In the genomic region with DNA sequence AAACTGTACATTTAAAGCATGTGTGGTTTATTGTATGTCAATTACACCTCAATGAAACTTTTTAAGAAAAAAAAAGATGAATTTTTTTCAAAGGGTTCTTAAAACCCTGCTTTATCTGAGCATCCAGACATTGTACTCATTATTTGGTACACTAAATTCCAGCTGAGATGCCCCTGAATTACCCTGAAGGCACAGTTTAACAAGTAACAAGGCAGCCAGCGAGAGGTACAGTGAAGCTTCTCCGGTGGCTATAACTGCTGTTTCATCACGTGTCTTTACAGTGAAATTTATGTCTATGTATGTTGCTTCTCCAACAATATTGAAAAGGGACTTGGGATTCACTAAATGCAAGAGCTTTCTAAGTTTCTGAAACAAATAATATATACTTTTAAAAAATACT, we compare ENCODE assay signal across 19 cellular contexts. TPM values are rescaled to one million over a fixed set of nuclear protein-coding genes. Genes with fewer than 3 reads are reported as not detected.
A peak's percentile ranks its signal among the peaks of the same experiment; 100 is the strongest.
DNase-seq lines count a peak whose midpoint lies in the region; ATAC-seq, FAIRE-seq and TF ChIP-seq lines count a peak whose summit lies in the region.
"Had no signal": no experiment of that assay in that cellular context is flagged by ENCODE, and none has a peak within 500 bp of the region (broad histone marks: within the 10 kb centered on the region; RNA-seq: fewer than 3 reads in every experiment).

No MANE protein-coding gene starts in this region.

- H3K4ac ChIP-seq in IMR-90 (ENCODE audit: low read depth, low read length): peak overlapping the region; percentile 62

- H4K5ac ChIP-seq in IMR-90 (ENCODE audit: low read depth, low read length): peak overlapping the region; percentile 81

- no peak for TF ChIP-seq RAD21 in IMR-90 (IDR thresholded peaks at IDR 0.05; ENCODE audit: low read length)

- peak overlapping the region; percentile 85 for H2BK5ac ChIP-seq in IMR-90 (ENCODE audit: low read depth, low read length, poor library complexity, severe bottlenecking)

- ATAC-seq in IMR-90 (ENCODE audit: low read depth) (no peak), GM21529 (IDR thresholded peaks at IDR 0.05; ENCODE audit: unreplicated experiment) (no peak)

- peak overlapping the region; percentile 23 for H2AK5ac ChIP-seq in IMR-90 (ENCODE audit: low read depth, low read length)

- no peaks in the 10 kb centered on the region for H3K79me2 ChIP-seq in astrocyte (ENCODE audit: insufficient read depth, low read length)

- TF ChIP-seq POLR2A in IMR-90 (IDR thresholded peaks at IDR 0.05; ENCODE audit: low read depth, low read length): no peak

- H3K36me3 Mint-ChIP-seq in astrocyte (ENCODE audit: low read depth, unreplicated experiment): peaks cover 6% of the 10 kb centered on the region
- H3K36me3 Mint-ChIP-seq: CD4-positive, alpha-beta memory T cell had no signal

- H3K4me1 ChIP-seq in IMR-90 (ENCODE audit: control insufficient read depth, insufficient read depth, low read length) (peaks cover 21% of the 10 kb centered on the region), astrocyte (ENCODE audit: insufficient read depth, low read length) (peaks cover 21% of the 10 kb centered on the region)

- peak overlapping the region; percentile 83 for H2BK20ac ChIP-seq in IMR-90 (ENCODE audit: low read depth, low read length)

- peak overlapping the region; percentile 6; the same call in 1 of the 2 replicates for H3K4me2 ChIP-seq in IMR-90 (ENCODE audit: low read depth, low read length)
- peak overlapping the region; percentile 53 for H3K4me2 ChIP-seq in astrocyte (ENCODE audit: low read length)

- H2AFZ ChIP-seq in IMR-90 (replicated peaks; ENCODE audit: low read length, poor library complexity) (no peak overlapping the region), astrocyte (ENCODE audit: low read depth, low read length) (no peak overlapping the region)

- H3K4me3 Mint-ChIP-seq in astrocyte (ENCODE audit: unreplicated experiment): no peak overlapping the region
- H3K4me3 Mint-ChIP-seq: B cell; CD4-positive, alpha-beta memory T cell had no signal

- DNase-seq in COLO829 (ENCODE audit: low spot score) (peak; percentile 35), IMR-90 (no peak), astrocyte (ENCODE audit: low read depth) (no peak), NCI-H82 (lab: John Stamatoyannopoulos, UW) (no peak), NCI-H2029 (lab: John Stamatoyannopoulos, UW) (no peak)
- no peak for DNase-seq in activated CD4-positive, alpha-beta T cell treated with anti-CD3 and anti-CD28 coated beads for 4 hours
- DNase-seq: ACHN; CD4-positive, alpha-beta memory T cell; DND-41; GF-D8; H7; Kasumi-1; NCI-H1436 treated with DMSO at 0.1 percent for 48 hours; NCI-H2081 treated with DMSO at 0.1 percent for 48 hours; NCI-H524 treated with DMSO at 0.1 percent for 48 hours; T-helper 2 cell had no signal

- H3K56ac ChIP-seq in IMR-90 (ENCODE audit: extremely low read depth, insufficient read depth, low read length): peak overlapping the region; percentile 56; the same call in 1 of the 2 replicates

- H3K9me3 ChIP-seq in IMR-90 (ENCODE audit: control insufficient read depth, insufficient read depth, low read length): no peaks in the 10 kb centered on the region
- H3K9me3 ChIP-seq in astrocyte (ENCODE audit: insufficient read depth, low read depth, low read length): no peaks in the 10 kb centered on the region

- dilution Hi-C loops in IMR-90 (cut with HindIII; ENCODE audit: low sequenced_read_pairs, unreplicated experiment): no loop called here

- peak overlapping the region; percentile 77 for H3K14ac ChIP-seq in IMR-90 (replicated peaks; ENCODE audit: low read depth, low read length)

- H3K9ac ChIP-seq in IMR-90 (ENCODE audit: low read depth, low read length) (peak overlapping the region; percentile 46; the same call in 1 of the 2 replicates), astrocyte (ENCODE audit: low read length) (peak overlapping the region; percentile 35)

- in situ Hi-C loops in IMR-90 (cut with MboI; ENCODE audit: low sequenced_read_pairs): no loop called here

- no peaks in the 10 kb centered on the region for H3K27me3 ChIP-seq in IMR-90 (ENCODE audit: control insufficient read depth, insufficient read depth, low read length)
- no peaks in the 10 kb centered on the region for H3K27me3 ChIP-seq in astrocyte (ENCODE audit: insufficient read depth, low read length)
- H3K27me3 ChIP-seq in layer of hippocampus (ENCODE audit: control insufficient read depth, insufficient read depth, low read length): no peaks in the 10 kb centered on the region

- H3K79me1 ChIP-seq in IMR-90 (ENCODE audit: low read depth in 1 of 2, low read length in 2 of 2): peaks cover 20 to 27% of the 10 kb centered on the region in 2 experiments

- H4K20me1 ChIP-seq in IMR-90 (ENCODE audit: insufficient read depth, low read length) (no peaks in the 10 kb centered on the region), astrocyte (ENCODE audit: insufficient read depth, low read length) (no peaks in the 10 kb centered on the region)

- no peak overlapping the region for H3K4me3 ChIP-seq in IMR-90 (ENCODE audit: insufficient read depth, low read depth, low read length)
- no peak overlapping the region for H3K4me3 ChIP-seq in astrocyte (ENCODE audit: insufficient read depth, low read depth, low read length)

- H3K4me1 Mint-ChIP-seq in astrocyte (ENCODE audit: low read depth, unreplicated experiment): peaks cover 6% of the 10 kb centered on the region
- H3K4me1 Mint-ChIP-seq: CD4-positive, alpha-beta memory T cell had no signal

- no peak overlapping the region for H3K27ac Mint-ChIP-seq in astrocyte (ENCODE audit: unreplicated experiment)
- H3K27ac Mint-ChIP-seq: B cell; CD4-positive, alpha-beta memory T cell had no signal

- CTCF ChIA-PET in IMR-90 (lab: Yijun Ruan, JAX): no interaction called here

- no peak overlapping the region for H2AK9ac ChIP-seq in IMR-90 (replicated peaks; ENCODE audit: low read depth, low read length, poor library complexity)

- intact Hi-C loops in IMR-90 (cut with micrococcal nuclease): loop anchor here (10.0 kb wide), 1 partner anchor 648 kb away; no protein-coding TSS in a partner anchor

- peak overlapping the region; percentile 91 for H4K91ac ChIP-seq in IMR-90 (ENCODE audit: insufficient read depth, low read depth, low read length)

- H3K27ac ChIP-seq in IMR-90 (ENCODE audit: insufficient read depth, low read length) (peak overlapping the region; percentile 89), astrocyte (ENCODE audit: low read depth, low read length) (no peak overlapping the region), layer of hippocampus (ENCODE audit: low read depth, low read length) (peak overlapping the region; percentile 11)

- no peak for FAIRE-seq in astrocyte (lab: Jason Lieb, UNC)

- no TSS peak for BruUV-seq in IMR-90 (replicated peaks; lab: Mats Ljungman, UMichigan)

- peak overlapping the region; percentile 69 to 86 for H4K8ac ChIP-seq in IMR-90 (ENCODE audit: low read depth in 2 of 2, low read length in 2 of 2)

- H3K27me3 Mint-ChIP-seq in astrocyte (ENCODE audit: low read depth, unreplicated experiment): no peaks in the 10 kb centered on the region
- H3K27me3 Mint-ChIP-seq: CD4-positive, alpha-beta memory T cell had no signal

- TF ChIP-seq CTCF in IMR-90 (conservative IDR thresholded peaks at IDR 0.05; ENCODE audit: low read depth, low read length): no peak
- TF ChIP-seq CTCF in astrocyte (IDR thresholded peaks at IDR 0.05; ENCODE audit: insufficient read depth, low read depth, low read length): no peak

- 100% methylated on average over 1 of the region's 3 CpGs; no CpG with 5 or more reads in 1 of the 2 experiments for WGBS in IMR-90 (ENCODE audit: extremely low coverage in 2 of 2, insufficient read length in 1 of 2), 2 experiments

- H3K18ac ChIP-seq in IMR-90 (ENCODE audit: low read depth, low read length): peak overlapping the region; percentile 85

- H3K23ac ChIP-seq in IMR-90 (ENCODE audit: low read depth, low read length): no peak overlapping the region

- H3K36me3 ChIP-seq in IMR-90 (ENCODE audit: control insufficient read depth, insufficient read depth, low read length) (peaks cover 19% of the 10 kb centered on the region), astrocyte (ENCODE audit: insufficient read depth, low read length) (no peaks in the 10 kb centered on the region)

- no peaks in the 10 kb centered on the region for H3K9me3 Mint-ChIP-seq in astrocyte (ENCODE audit: unreplicated experiment)

- no peaks in the 10 kb centered on the region for H3K9me1 ChIP-seq in IMR-90 (ENCODE audit: insufficient read depth, low read length)

- POLR2A ChIA-PET in IMR-90 (lab: Charles Lee; ENCODE audit: unreplicated experiment): no interaction called here

- H2BK15ac ChIP-seq in IMR-90 (ENCODE audit: low read depth, low read length): peak overlapping the region; percentile 87; the same call in 1 of the 3 replicates

- peak overlapping the region; percentile 84 for H2BK120ac ChIP-seq in IMR-90 (ENCODE audit: low read depth, low read length)

TF ChIP-seq in IMR-90, 13 proteins besides CTCF, POLR2A, EP300 and RAD21:
- TF ChIP-seq RCOR1 (IDR thresholded peaks at IDR 0.05; ENCODE audit: insufficient replicate concordance, low read length) (no peak), BHLHE40 (IDR thresholded peaks at IDR 0.05; ENCODE audit: low read depth, low read length) (no peak), CHD1 (IDR thresholded peaks at IDR 0.05; ENCODE audit: low read depth, low read length) (no peak), MXI1 (IDR thresholded peaks at IDR 0.05; ENCODE audit: borderline replicate concordance, low read depth, low read length) (no peak), MAZ (IDR thresholded peaks at IDR 0.05; ENCODE audit: borderline replicate concordance, low read depth, low read length) (no peak), ELK1 (IDR thresholded peaks at IDR 0.05; ENCODE audit: borderline replicate concordance, low read depth, low read length) (no peak)

RNA-seq across cellular contexts. Expression of gene SLC7A11, which starts 15.8 kb away (rescaled TPM):
- 24.7 and 35.6 TPM in 2 replicates for total RNA-seq in IMR-90 (2012; rRNA removed)
- 5.6 and 8.3 TPM in 2 replicates for polyA plus RNA-seq in IMR-90 (2012; rRNA removed)
- polyA plus RNA-seq in IMR-90 (2012; cell fraction: cytosol; rRNA removed): 1.1 and 1.5 TPM in 2 replicates
- polyA plus RNA-seq in IMR-90 (2012; cell fraction: nucleus; rRNA removed; ENCODE audit: low replicate concordance): 1.2 and 14.0 TPM in 2 replicates
- 33.1 and 33.8 TPM in 2 replicates for total RNA-seq in astrocyte
- polyA plus RNA-seq: CD4-positive, alpha-beta memory T cell had no signal
